ENCODE assay signal across 1 cellular context in the genomic region with DNA sequence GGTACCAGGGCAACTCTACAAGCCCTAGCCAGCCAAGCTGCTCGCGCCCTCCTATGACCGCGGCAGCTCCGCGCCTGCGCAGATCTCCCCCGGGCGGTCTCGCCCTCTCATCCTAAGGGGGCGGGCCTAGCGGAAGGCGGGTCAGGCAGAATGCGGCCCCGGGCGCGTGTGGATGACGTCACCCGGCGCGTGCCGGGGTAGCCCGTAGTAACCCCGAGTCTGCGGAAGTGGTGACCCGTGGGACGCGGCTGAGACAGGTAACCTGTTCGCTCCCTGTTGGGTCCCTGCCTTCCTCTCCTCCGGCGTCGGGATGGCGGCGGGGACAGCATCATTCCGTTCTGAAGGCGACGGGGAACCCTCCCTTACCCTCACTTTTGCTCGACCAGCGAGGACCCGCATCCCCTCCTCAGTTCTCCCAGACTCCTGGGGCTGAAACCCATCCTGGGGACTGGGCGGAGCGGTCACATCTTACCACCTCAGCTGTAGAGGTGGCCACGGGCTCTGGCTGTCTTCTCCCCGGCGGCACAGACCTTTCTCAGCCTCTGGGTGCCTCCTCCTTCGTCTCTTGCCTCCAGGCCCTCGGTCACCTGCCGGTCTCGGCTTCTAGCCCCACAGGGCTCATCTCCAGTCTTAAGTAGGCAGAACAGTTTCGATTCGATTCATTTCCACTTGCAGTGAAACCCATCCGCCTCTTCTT.
TF ChIP-seq lines count a peak whose summit lies in the region.

A gene with protein sequence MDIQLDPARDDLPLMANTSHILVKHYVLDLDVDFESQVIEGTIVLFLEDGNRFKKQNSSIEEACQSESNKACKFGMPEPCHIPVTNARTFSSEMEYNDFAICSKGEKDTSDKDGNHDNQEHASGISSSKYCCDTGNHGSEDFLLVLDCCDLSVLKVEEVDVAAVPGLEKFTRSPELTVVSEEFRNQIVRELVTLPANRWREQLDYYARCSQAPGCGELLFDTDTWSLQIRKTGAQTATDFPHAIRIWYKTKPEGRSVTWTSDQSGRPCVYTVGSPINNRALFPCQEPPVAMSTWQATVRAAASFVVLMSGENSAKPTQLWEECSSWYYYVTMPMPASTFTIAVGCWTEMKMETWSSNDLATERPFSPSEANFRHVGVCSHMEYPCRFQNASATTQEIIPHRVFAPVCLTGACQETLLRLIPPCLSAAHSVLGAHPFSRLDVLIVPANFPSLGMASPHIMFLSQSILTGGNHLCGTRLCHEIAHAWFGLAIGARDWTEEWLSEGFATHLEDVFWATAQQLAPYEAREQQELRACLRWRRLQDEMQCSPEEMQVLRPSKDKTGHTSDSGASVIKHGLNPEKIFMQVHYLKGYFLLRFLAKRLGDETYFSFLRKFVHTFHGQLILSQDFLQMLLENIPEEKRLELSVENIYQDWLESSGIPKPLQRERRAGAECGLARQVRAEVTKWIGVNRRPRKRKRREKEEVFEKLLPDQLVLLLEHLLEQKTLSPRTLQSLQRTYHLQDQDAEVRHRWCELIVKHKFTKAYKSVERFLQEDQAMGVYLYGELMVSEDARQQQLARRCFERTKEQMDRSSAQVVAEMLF (plus strand): TSS at position 205 of the 697 bp plus-strand sequence. CDS start 33,085 bp downstream, outside the sequence.

TF ChIP-seq in HepG2, 621 proteins besides CTCF, POLR2A, EP300 and RAD21 (continued from another document and continues in another):
- TF ChIP-seq ZNF639 (CRISPR knock-in tag; conservative IDR thresholded peaks at IDR 0.05) (no peak), PHF20 (CRISPR knock-in tag; IDR thresholded peaks at IDR 0.05) (peak; percentile 97), ZBTB33 (CRISPR knock-in tag; IDR thresholded peaks at IDR 0.05) (no peak), FOXA1 (IDR thresholded peaks at IDR 0.05) (no peak), FOXA1 (CRISPR knock-in tag; IDR thresholded peaks at IDR 0.05) (no peak), ZNF766 (CRISPR knock-in tag; IDR thresholded peaks at IDR 0.05; ENCODE audit: borderline replicate concordance) (peak; percentile 79; the same call in 1 of the 2 replicates), ONECUT2 (CRISPR knock-in tag; IDR thresholded peaks at IDR 0.05) (no peak), ZSCAN20 (CRISPR knock-in tag; IDR thresholded peaks at IDR 0.05; ENCODE audit: borderline replicate concordance) (no peak; the same call in 1 of the 2 replicates), FOXK2 (IDR thresholded peaks at IDR 0.05) (no peak), GMEB1 (CRISPR knock-in tag; IDR thresholded peaks at IDR 0.05; ENCODE audit: borderline replicate concordance) (peak; percentile 82; the same call in 1 of the 2 replicates), ZNF644 (CRISPR knock-in tag; IDR thresholded peaks at IDR 0.05; ENCODE audit: low read depth) (no peak), KAT2B (IDR thresholded peaks at IDR 0.05; ENCODE audit: borderline replicate concordance, low read depth, low read length) (no peak), ZNF3 (CRISPR knock-in tag; IDR thresholded peaks at IDR 0.05) (no peak), RBM22 (optimal IDR thresholded peaks at IDR 0.05; ENCODE audit: low read length) (no peak), KLF11 (CRISPR knock-in tag; IDR thresholded peaks at IDR 0.05) (no peak), ZNF143 (CRISPR knock-in tag; IDR thresholded peaks at IDR 0.05) (peak; percentile 55; the same call in 1 of the 2 replicates), MEF2D (CRISPR knock-in tag; IDR thresholded peaks at IDR 0.05) (0 out of 2 replicates have a peak, but pooled peaks have one; percentile 76), ZMYM3 (CRISPR knock-in tag; IDR thresholded peaks at IDR 0.05) (no peak), KDM4B (CRISPR knock-in tag; IDR thresholded peaks at IDR 0.05) (0 out of 2 replicates have a peak, but pooled peaks have one; percentile 23), ESRRA (CRISPR knock-in tag; IDR thresholded peaks at IDR 0.05; ENCODE audit: low read depth) (peak; percentile 68; the same call in 1 of the 2 replicates), BRD4 (CRISPR knock-in tag; IDR thresholded peaks at IDR 0.05) (no peak; the same call in 1 of the 2 replicates), MTA3 (CRISPR knock-in tag; IDR thresholded peaks at IDR 0.05) (no peak)
- TF ChIP-seq, protein P1, sequence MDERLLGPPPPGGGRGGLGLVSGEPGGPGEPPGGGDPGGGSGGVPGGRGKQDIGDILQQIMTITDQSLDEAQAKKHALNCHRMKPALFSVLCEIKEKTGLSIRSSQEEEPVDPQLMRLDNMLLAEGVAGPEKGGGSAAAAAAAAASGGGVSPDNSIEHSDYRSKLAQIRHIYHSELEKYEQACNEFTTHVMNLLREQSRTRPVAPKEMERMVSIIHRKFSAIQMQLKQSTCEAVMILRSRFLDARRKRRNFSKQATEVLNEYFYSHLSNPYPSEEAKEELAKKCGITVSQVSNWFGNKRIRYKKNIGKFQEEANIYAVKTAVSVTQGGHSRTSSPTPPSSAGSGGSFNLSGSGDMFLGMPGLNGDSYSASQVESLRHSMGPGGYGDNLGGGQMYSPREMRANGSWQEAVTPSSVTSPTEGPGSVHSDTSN (CRISPR knock-in tag; IDR thresholded peaks at IDR 0.05), result no peak
- TF ChIP-seq, protein P2, sequence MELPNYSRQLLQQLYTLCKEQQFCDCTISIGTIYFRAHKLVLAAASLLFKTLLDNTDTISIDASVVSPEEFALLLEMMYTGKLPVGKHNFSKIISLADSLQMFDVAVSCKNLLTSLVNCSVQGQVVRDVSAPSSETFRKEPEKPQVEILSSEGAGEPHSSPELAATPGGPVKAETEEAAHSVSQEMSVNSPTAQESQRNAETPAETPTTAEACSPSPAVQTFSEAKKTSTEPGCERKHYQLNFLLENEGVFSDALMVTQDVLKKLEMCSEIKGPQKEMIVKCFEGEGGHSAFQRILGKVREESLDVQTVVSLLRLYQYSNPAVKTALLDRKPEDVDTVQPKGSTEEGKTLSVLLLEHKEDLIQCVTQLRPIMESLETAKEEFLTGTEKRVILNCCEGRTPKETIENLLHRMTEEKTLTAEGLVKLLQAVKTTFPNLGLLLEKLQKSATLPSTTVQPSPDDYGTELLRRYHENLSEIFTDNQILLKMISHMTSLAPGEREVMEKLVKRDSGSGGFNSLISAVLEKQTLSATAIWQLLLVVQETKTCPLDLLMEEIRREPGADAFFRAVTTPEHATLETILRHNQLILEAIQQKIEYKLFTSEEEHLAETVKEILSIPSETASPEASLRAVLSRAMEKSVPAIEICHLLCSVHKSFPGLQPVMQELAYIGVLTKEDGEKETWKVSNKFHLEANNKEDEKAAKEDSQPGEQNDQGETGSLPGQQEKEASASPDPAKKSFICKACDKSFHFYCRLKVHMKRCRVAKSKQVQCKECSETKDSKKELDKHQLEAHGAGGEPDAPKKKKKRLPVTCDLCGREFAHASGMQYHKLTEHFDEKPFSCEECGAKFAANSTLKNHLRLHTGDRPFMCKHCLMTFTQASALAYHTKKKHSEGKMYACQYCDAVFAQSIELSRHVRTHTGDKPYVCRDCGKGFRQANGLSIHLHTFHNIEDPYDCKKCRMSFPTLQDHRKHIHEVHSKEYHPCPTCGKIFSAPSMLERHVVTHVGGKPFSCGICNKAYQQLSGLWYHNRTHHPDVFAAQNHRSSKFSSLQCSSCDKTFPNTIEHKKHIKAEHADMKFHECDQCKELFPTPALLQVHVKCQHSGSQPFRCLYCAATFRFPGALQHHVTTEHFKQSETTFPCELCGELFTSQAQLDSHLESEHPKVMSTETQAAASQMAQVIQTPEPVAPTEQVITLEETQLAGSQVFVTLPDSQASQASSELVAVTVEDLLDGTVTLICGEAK (IDR thresholded peaks at IDR 0.05), result no peak
- TF ChIP-seq, protein P2 (CRISPR knock-in tag; IDR thresholded peaks at IDR 0.05), result peak; percentile 46; the same call in 1 of the 2 replicates
- TF ChIP-seq, protein P3, sequence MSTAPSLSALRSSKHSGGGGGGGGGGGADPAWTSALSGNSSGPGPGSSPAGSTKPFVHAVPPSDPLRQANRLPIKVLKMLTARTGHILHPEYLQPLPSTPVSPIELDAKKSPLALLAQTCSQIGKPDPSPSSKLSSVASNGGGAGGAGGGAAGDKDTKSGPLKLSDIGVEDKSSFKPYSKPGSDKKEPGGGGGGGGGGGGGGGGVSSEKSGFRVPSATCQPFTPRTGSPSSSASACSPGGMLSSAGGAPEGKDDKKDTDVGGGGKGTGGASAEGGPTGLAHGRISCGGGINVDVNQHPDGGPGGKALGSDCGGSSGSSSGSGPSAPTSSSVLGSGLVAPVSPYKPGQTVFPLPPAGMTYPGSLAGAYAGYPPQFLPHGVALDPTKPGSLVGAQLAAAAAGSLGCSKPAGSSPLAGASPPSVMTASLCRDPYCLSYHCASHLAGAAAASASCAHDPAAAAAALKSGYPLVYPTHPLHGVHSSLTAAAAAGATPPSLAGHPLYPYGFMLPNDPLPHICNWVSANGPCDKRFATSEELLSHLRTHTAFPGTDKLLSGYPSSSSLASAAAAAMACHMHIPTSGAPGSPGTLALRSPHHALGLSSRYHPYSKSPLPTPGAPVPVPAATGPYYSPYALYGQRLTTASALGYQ (CRISPR knock-in tag; IDR thresholded peaks at IDR 0.05), result peak; percentile 62; the same call in 1 of the 2 replicates
- TF ChIP-seq, protein P4, sequence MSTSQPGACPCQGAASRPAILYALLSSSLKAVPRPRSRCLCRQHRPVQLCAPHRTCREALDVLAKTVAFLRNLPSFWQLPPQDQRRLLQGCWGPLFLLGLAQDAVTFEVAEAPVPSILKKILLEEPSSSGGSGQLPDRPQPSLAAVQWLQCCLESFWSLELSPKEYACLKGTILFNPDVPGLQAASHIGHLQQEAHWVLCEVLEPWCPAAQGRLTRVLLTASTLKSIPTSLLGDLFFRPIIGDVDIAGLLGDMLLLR (CRISPR knock-in tag; IDR thresholded peaks at IDR 0.05), result peak; percentile 79
